2 cellular contexts compared by ENCODE assay signal in genomic region chr11:130715085-130715932, GRCh38.
A peak's percentile ranks its signal among the peaks of the same experiment; 100 is the strongest.
TF ChIP-seq lines count a peak whose summit lies in the region.

No MANE protein-coding gene starts in this region.

TF ChIP-seq in SK-N-SH treated with all-trans-retinoic acid at 6 μM for 48 hours, 23 proteins besides CTCF, POLR2A, EP300 and RAD21:
- TF ChIP-seq PATZ1 (CRISPR knock-in tag; IDR thresholded peaks at IDR 0.05; ENCODE audit: borderline replicate concordance) (no peak), ISL1 (CRISPR knock-in tag; IDR thresholded peaks at IDR 0.05) (peak; percentile 51), GLIS3 (CRISPR knock-in tag; IDR thresholded peaks at IDR 0.05) (no peak), CREB5 (CRISPR knock-in tag; IDR thresholded peaks at IDR 0.05; ENCODE audit: low read depth) (no peak)

TF ChIP-seq in SK-N-SH, 30 proteins besides CTCF, POLR2A, EP300 and RAD21 (continued from another document):
- no peak for TF ChIP-seq ZBTB33 (IDR thresholded peaks at IDR 0.05; ENCODE audit: borderline replicate concordance, low read depth)
- no peak for TF ChIP-seq IRF3 (IDR thresholded peaks at IDR 0.05; ENCODE audit: low read depth, low read length)
- no peak for TF ChIP-seq MXI1 (IDR thresholded peaks at IDR 0.05; ENCODE audit: low read depth, low read length)
